ENCODE assay signal across 13 cellular contexts in genomic region chr9:116337015-116337414, GRCh38.
A peak's percentile ranks its signal among the peaks of the same experiment; 100 is the strongest.
DNase-seq lines count a peak whose midpoint lies in the region; FAIRE-seq and TF ChIP-seq lines count a peak whose summit lies in the region.
"Had no signal": no experiment of that assay in that cellular context is flagged by ENCODE, and none has a peak within 500 bp of the region (broad histone marks: within the 10 kb centered on the region; RNA-seq: fewer than 3 reads in every experiment).

No MANE protein-coding gene starts in this region.

- no peaks in the 10 kb centered on the region for H3K36me3 ChIP-seq in MG63
- H3K36me3 ChIP-seq in thyroid gland = no peaks in the 10 kb centered on the region

- intact Hi-C loops in thyroid gland (cut with DNase I) = no loop called here

- no peak for FAIRE-seq in frontal cortex (lab: Jason Lieb, UNC)
- FAIRE-seq: islet of Langerhans, K562 had no signal

- H3K27ac ChIP-seq in thyroid gland = no peak overlapping the region

- TF ChIP-seq POLR2A in thyroid gland (IDR thresholded peaks at IDR 0.05) = no peak

- TF ChIP-seq CTCF in thyroid gland (IDR thresholded peaks at IDR 0.05) = no peak

- H3K27me3 ChIP-seq in MG63 = no peaks in the 10 kb centered on the region
- H3K27me3 ChIP-seq in thyroid gland = no peaks in the 10 kb centered on the region

- H3K9me3 ChIP-seq in MG63 (peaks cover 3% of the 10 kb centered on the region; the same call in 1 of the 2 replicates), thyroid gland (no peaks in the 10 kb centered on the region)

- no peak overlapping the region for H3K4me3 ChIP-seq in MG63
- H3K4me3 ChIP-seq in thyroid gland (replicated peaks in 1 of 3) = no peak overlapping the region
- H3K4me3 ChIP-seq: K562 had no signal

- DNase-seq in DMS79 treated with DMSO at 0.1 percent for 48 hours (lab: John Stamatoyannopoulos, UW) = peak; percentile 10
- peak; percentile 37 for DNase-seq in MG63
- DNase-seq in dedifferentiated amniotic fluid mesenchymal stem cell (ENCODE audit: extremely low spot score) = peak; percentile 69
- DNase-seq in myocyte (ENCODE audit: low read depth) = peak; percentile 61
- no peak for DNase-seq in frontal cortex (ENCODE audit: low spot score in 2 of 2)
- DNase-seq in activated CD4-positive, alpha-beta T cell treated with anti-CD3 and anti-CD28 coated beads for 48 hours = no peak
- DNase-seq in NCI-H1048 (lab: John Stamatoyannopoulos, UW) = no peak
- DNase-seq in thyroid gland = no peak
- DNase-seq: activated CD4-positive, alpha-beta T cell treated with anti-CD3 and anti-CD28 coated beads, Interleukin-2, amount 50 U/mL, for 4 hours; activated naive CD8-positive, alpha-beta T cell treated with anti-CD3 and anti-CD28 coated beads for 36 hours; NCI-H446 had no signal

- WGBS in thyroid gland, 2 donors = 15 to 16% methylated on average over 2 of the region's 2 CpGs

- H3K4me1 ChIP-seq in thyroid gland = peaks cover 0 to 12% of the 10 kb centered on the region in 2 donors

Comparison
In these comparisons a context has a peak if more than half of its experiments do, and no peak if none do; other contexts are left out.
1. DNase-seq: peak in DMS79 treated with DMSO at 0.1 percent for 48 hours (single experiment), MG63 (single experiment), dedifferentiated amniotic fluid mesenchymal stem cell (single experiment) and myocyte (single experiment); none in frontal cortex (0 of 2), activated CD4-positive, alpha-beta T cell treated with anti-CD3 and anti-CD28 coated beads for 48 hours (single experiment), NCI-H1048 (single experiment) and thyroid gland (0 of 2).